ENCODE assay signal across 8 cellular contexts in the genomic region with DNA sequence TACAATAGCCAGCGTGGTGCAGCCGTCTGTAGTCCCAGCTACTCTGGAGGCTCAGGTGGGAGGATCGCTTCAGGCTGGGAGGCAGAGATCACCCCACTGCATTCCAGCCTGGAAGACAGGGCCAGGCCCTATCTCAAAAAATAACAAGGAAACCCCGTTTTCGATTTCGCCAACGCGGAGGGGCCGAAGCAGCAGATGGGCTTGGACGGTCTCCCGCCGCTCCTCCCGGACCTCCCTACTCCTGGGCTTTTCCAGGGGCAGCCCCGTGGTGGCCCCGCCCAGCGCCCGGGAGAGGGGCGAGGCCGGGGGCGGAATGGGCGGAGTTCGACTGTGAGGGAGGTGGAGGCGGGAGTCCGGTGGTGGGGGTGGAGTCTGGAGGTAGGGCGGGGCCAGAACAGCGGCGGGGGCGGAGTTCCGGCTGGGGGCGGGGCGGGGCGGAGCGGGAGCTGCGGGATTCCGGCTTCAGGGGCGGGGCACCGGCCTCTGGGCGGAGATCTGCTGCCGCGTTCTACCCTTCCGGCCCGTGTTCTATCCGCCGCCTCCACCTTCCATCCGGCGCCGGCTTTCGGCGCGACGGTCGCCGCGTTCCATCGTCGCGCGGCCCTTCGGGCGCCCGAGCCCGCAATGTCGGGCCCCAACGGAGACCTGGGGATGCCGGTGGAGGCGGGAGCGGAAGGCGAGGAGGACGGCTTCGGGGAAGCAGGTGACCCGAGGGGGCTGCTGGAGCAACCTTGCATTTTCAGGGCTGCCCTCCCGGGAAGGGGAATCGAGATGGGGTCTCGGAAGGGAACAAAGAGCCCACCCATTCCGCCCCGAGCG. TPM values are rescaled to one million over a fixed set of nuclear protein-coding genes. Genes with fewer than 3 reads are reported as not detected.
DNase-seq lines count a peak whose midpoint lies in the region; ATAC-seq, FAIRE-seq and TF ChIP-seq lines count a peak whose summit lies in the region.

A gene with protein sequence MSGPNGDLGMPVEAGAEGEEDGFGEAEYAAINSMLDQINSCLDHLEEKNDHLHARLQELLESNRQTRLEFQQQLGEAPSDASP (plus strand): TSS at position 482 of the 819 bp plus-strand sequence. CDS start 143 bp downstream, at position 625.

- DNase-seq in 8988T (peak; percentile 99), NCI-H2227 treated with DMSO at 0.1 percent for 48 hours (lab: John Stamatoyannopoulos, UW) (peak; percentile 77), mammary epithelial cell (peak; percentile 89), iPS-NIHi11 (ENCODE audit: low spot score) (peak; percentile 99), small intestine (peak; percentile 94)

- 2% methylated on average over 16 of the region's 77 CpGs for WGBS in mammary epithelial cell (ENCODE audit: low coverage, missing lambda C conversion rate)
- WGBS in small intestine, 3 donors: 0 to 1% (median 1%) methylated on average over 61 to 76 of the region's 77 CpGs

- H3K27ac ChIP-seq in mammary epithelial cell (ENCODE audit: insufficient read depth, low read depth, low read length): peak within 1 kb of the TSS; percentile 60
- peak within 1 kb of the TSS; percentile 61 to 86 for H3K27ac ChIP-seq in small intestine (ENCODE audit: low read depth in 1 of 2, low read length in 1 of 2)

- peaks cover 5% of the 10 kb centered on the region for H3K79me2 ChIP-seq in mammary epithelial cell (ENCODE audit: insufficient read depth, low read length)

- no TSS peak for BruUV-seq in mammary epithelial cell (replicated peaks; lab: Mats Ljungman, UMichigan)

- peak within 1 kb of the TSS; percentile 65 for H3K9ac ChIP-seq in mammary epithelial cell (ENCODE audit: insufficient read depth, low read length)

- dilution Hi-C loops in mammary epithelial cell (cut with HindIII; ENCODE audit: low sequenced_read_pairs): no loop called here

- H4K20me1 ChIP-seq in mammary epithelial cell (ENCODE audit: insufficient read depth, low read length): no peaks in the 10 kb centered on the region

- no peaks in the 10 kb centered on the region for H3K27me3 ChIP-seq in mammary epithelial cell (ENCODE audit: insufficient read depth, low read length)
- no peaks in the 10 kb centered on the region for H3K27me3 ChIP-seq in small intestine (ENCODE audit: control insufficient read depth in 2 of 2, insufficient read depth in 2 of 2, low read length in 2 of 2)

- FAIRE-seq in small intestine (lab: Jason Lieb, UNC): no peak

- ATAC-seq in GM18867 (IDR thresholded peaks at IDR 0.05; ENCODE audit: unreplicated experiment): peak; percentile 72
- ATAC-seq in HG03108 (IDR thresholded peaks at IDR 0.05; ENCODE audit: unreplicated experiment): peak; percentile 76

- no peaks in the 10 kb centered on the region for H3K9me3 ChIP-seq in mammary epithelial cell (replicated peaks; ENCODE audit: insufficient read depth, low read length)
- no peaks in the 10 kb centered on the region for H3K9me3 ChIP-seq in small intestine (ENCODE audit: control insufficient read depth, low read depth)

- TF ChIP-seq CTCF in WI38 (IDR thresholded peaks at IDR 0.05; ENCODE audit: low read depth, low read length): no peak
- no peak for TF ChIP-seq CTCF in mammary epithelial cell (conservative IDR thresholded peaks at IDR 0.05 in 1 of 2, IDR thresholded peaks at IDR 0.05 in 1 of 2; ENCODE audit: extremely low read depth in 1 of 2, insufficient read depth in 1 of 2, low read depth in 1 of 2, low read length in 2 of 2)

- H3K4me2 ChIP-seq in mammary epithelial cell (ENCODE audit: insufficient read depth, low read depth, low read length): peak within 1 kb of the TSS; percentile 97

- H2AFZ ChIP-seq in mammary epithelial cell (ENCODE audit: low read depth, low read length): peak within 1 kb of the TSS; percentile 98

- in situ Hi-C loops in mammary epithelial cell (cut with MboI; ENCODE audit: low sequenced_read_pairs in 2 of 2): no loop called here

- intact Hi-C loops in mammary epithelial cell (cut with micrococcal nuclease): loop anchor here (2.0 kb wide), 1 partner anchor 19 kb away; no protein-coding TSS in a partner anchor

- H3K4me1 ChIP-seq in mammary epithelial cell (ENCODE audit: insufficient read depth, low read length): peaks cover 17% of the 10 kb centered on the region
- H3K4me1 ChIP-seq in small intestine (ENCODE audit: control insufficient read depth in 2 of 2, insufficient read depth in 1 of 2, low read depth in 1 of 2, low read length in 1 of 2): no peaks in the 10 kb centered on the region

- CTCF ChIA-PET in mammary epithelial cell (lab: Charles Lee; ENCODE audit: low non-redundant PET): interaction anchor here (0.6 kb wide), 1 partner anchor 1465 kb away, joined by 3 read pairs; no protein-coding TSS in a partner anchor

- peaks cover 4% of the 10 kb centered on the region for H3K36me3 ChIP-seq in mammary epithelial cell (ENCODE audit: insufficient read depth, low read length)
- peaks cover 0 to 3% of the 10 kb centered on the region in 2 donors for H3K36me3 ChIP-seq in small intestine (ENCODE audit: control insufficient read depth in 2 of 2, insufficient read depth in 2 of 2, low read length in 2 of 2)

- H3K4me3 ChIP-seq in WI38 (ENCODE audit: low read depth, low read length) (peak within 1 kb of the TSS; percentile 88), mammary epithelial cell (replicated peaks in 1 of 3; ENCODE audit: insufficient read depth in 1 of 3, low read depth in 2 of 3, low read length in 3 of 3) (peak within 1 kb of the TSS; percentile 84 to 90 (median 89)), small intestine (ENCODE audit: low read depth in 1 of 2, low read length in 2 of 2) (peak within 1 kb of the TSS; percentile 70 to 76)

RNA-seq across cellular contexts. Expression of the gene that starts here (rescaled TPM):
- total RNA-seq in mammary epithelial cell: 10 to 100 TPM; 56.9 to 63.3 TPM
- polyA plus RNA-seq in mammary epithelial cell (58.9 TPM), small intestine (100 to 1,000 TPM in 1 of 3 donors, 10 to 100 TPM in 2; 45.4 to 111 (median 83.8) TPM)
- polyA minus RNA-seq in mammary epithelial cell: 11.0 TPM

Comparison
In these comparisons a context has a peak if more than half of its experiments do, and no peak if none do; other contexts are left out.
1. Peak in every context shown above with its lines: DNase-seq, ATAC-seq, H3K4me3 ChIP-seq and H3K27ac ChIP-seq.